ENCODE assay signal across 7 cellular contexts in genomic region chr5:113073629-113074034, GRCh38.
DNase-seq lines count a peak whose midpoint lies in the region; ATAC-seq and TF ChIP-seq lines count a peak whose summit lies in the region.
"Not testable (repeated sequence)": the region's sequence is repeated elsewhere in the genome, so short reads cannot be mapped to it uniquely, and the experiment has no call there.

No MANE protein-coding gene starts in this region.

- not testable (repeated sequence) for H3K27me3 ChIP-seq in H9 (ENCODE audit: insufficient read depth, low read length); WERI-Rb-1 (ENCODE audit: insufficient read depth, low read depth, severe bottlenecking)

- not testable (repeated sequence) for H4K91ac ChIP-seq in H9 (ENCODE audit: insufficient read length, low read depth, low read length)

- H2BK15ac ChIP-seq in H9 (ENCODE audit: low read depth, low read length): not testable (repeated sequence)

- H3K27me3 Mint-ChIP-seq in H9 (ENCODE audit: low read depth): peaks cover 46% of the 10 kb centered on the region
- H3K27me3 Mint-ChIP-seq in activated CD8-positive, alpha-beta T cell treated with anti-CD3 and anti-CD28 coated beads, Interleukin-2, amount 10 ng/mL, durations not matched to agents 7 days and 5 days (ENCODE audit: low read depth); activated T-cell treated with anti-CD3 and anti-CD28 coated beads, Interleukin-2, amount 50 U/mL, for 4 hours (ENCODE audit: low read depth); activated naive CD4-positive, alpha-beta T cell treated with anti-CD3 and anti-CD28 coated beads, Interleukin-2, amount 50 U/mL, for 24 hours: not testable (repeated sequence)

- H3K4me1 Mint-ChIP-seq in H9: peaks cover 37 to 47% of the 10 kb centered on the region in 2 experiments
- peaks cover 21% of the 10 kb centered on the region for H3K4me1 Mint-ChIP-seq in activated CD8-positive, alpha-beta T cell treated with anti-CD3 and anti-CD28 coated beads, Interleukin-2, amount 10 ng/mL, durations not matched to agents 7 days and 5 days (ENCODE audit: low read depth)
- peaks cover 19% of the 10 kb centered on the region for H3K4me1 Mint-ChIP-seq in activated T-cell treated with anti-CD3 and anti-CD28 coated beads, Interleukin-2, amount 50 U/mL, for 4 hours (ENCODE audit: low read depth)
- peaks cover 26% of the 10 kb centered on the region for H3K4me1 Mint-ChIP-seq in activated naive CD4-positive, alpha-beta T cell treated with anti-CD3 and anti-CD28 coated beads, Interleukin-2, amount 50 U/mL, for 24 hours

- peak; percentile 21; the same call in 1 of the 3 replicates for TF ChIP-seq CTCF in H9 (conservative IDR thresholded peaks at IDR 0.05)
- not testable (repeated sequence) for TF ChIP-seq CTCF in WERI-Rb-1 (IDR thresholded peaks at IDR 0.05; ENCODE audit: low read depth, low read length)

- H3K4ac ChIP-seq in H9 (ENCODE audit: low read depth, low read length): not testable (repeated sequence)

- H2AK5ac ChIP-seq in H9 (ENCODE audit: insufficient read length, low read length): not testable (repeated sequence)

- not testable (repeated sequence) for H3K27ac ChIP-seq in H9 (ENCODE audit: insufficient read length, low read depth, low read length)
- peak overlapping the region; percentile 52; the same call in 1 of the 2 replicates for H3K27ac ChIP-seq in WERI-Rb-1

- ATAC-seq in activated CD8-positive, alpha-beta T cell treated with anti-CD3 and anti-CD28 coated beads, Interleukin-2, amount 10 ng/mL, durations not matched to agents 7 days and 5 days; activated T-cell treated with anti-CD3 and anti-CD28 coated beads, Interleukin-2, amount 50 U/mL, for 4 hours; left lobe of liver: not testable (repeated sequence)

- not testable (repeated sequence) for H3K9ac ChIP-seq in H9 (ENCODE audit: extremely low read depth, insufficient read length, low read length)

- not testable (repeated sequence) for H3K79me1 ChIP-seq in H9 (ENCODE audit: insufficient read depth, low read depth, low read length, poor library complexity, severe bottlenecking)

- not testable (repeated sequence) for H3K4me3 ChIP-seq in WERI-Rb-1 (ENCODE audit: low read depth, low read length)

- not testable (repeated sequence) for H3K56ac ChIP-seq in H9 (ENCODE audit: insufficient read length, low read depth, low read length)

- peaks cover 93% of the 10 kb centered on the region for H3K36me3 ChIP-seq in WERI-Rb-1

- WGBS in H9 (ENCODE audit: extremely low coverage, insufficient read length, low lambda C conversion rate): no CpG with 5 or more reads among the region's 11 CpGs

- H4K8ac ChIP-seq in H9 (replicated peaks; ENCODE audit: insufficient read length, low read depth, low read length): not testable (repeated sequence)

- not testable (repeated sequence) for H2BK12ac ChIP-seq in H9 (ENCODE audit: insufficient read length, low read depth, low read length)

- not testable (repeated sequence) for H3K4me3 Mint-ChIP-seq in H9; activated CD8-positive, alpha-beta T cell treated with anti-CD3 and anti-CD28 coated beads, Interleukin-2, amount 10 ng/mL, durations not matched to agents 7 days and 5 days; activated T-cell treated with anti-CD3 and anti-CD28 coated beads, Interleukin-2, amount 50 U/mL, for 4 hours
- H3K4me3 Mint-ChIP-seq in activated naive CD4-positive, alpha-beta T cell treated with anti-CD3 and anti-CD28 coated beads, Interleukin-2, amount 50 U/mL, for 24 hours: peak overlapping the region; percentile 15

- H3K23ac ChIP-seq in H9 (ENCODE audit: insufficient read length, low read depth, low read length): not testable (repeated sequence)

- DNase-seq in H9 (peak; percentile 15), left lobe of liver (ENCODE audit: low spot score) (peak; percentile 29)
- DNase-seq in WERI-Rb-1: not testable (repeated sequence)
- DNase-seq in activated CD8-positive, alpha-beta T cell treated with anti-CD3 and anti-CD28 coated beads, Interleukin-2, amount 10 ng/mL, durations not matched to agents 7 days and 5 days: peak; percentile 63
- peak; percentile 14 for DNase-seq in activated T-cell treated with anti-CD3 and anti-CD28 coated beads, Interleukin-2, amount 50 U/mL, for 4 hours
- DNase-seq in stimulated activated CD4-positive, alpha-beta T cell treated with anti-CD3 and anti-CD28 coated beads, Interleukin-4, amount 100 ng/mL, for 24 hours: peak; percentile 9

- H2BK5ac ChIP-seq in H9 (ENCODE audit: insufficient read length, low read length): not testable (repeated sequence)

- peaks cover 7 to 20% of the 10 kb centered on the region in 2 experiments for H3K9me3 Mint-ChIP-seq in H9
- H3K9me3 Mint-ChIP-seq in activated CD8-positive, alpha-beta T cell treated with anti-CD3 and anti-CD28 coated beads, Interleukin-2, amount 10 ng/mL, durations not matched to agents 7 days and 5 days (ENCODE audit: insufficient read depth); activated T-cell treated with anti-CD3 and anti-CD28 coated beads, Interleukin-2, amount 50 U/mL, for 4 hours; activated naive CD4-positive, alpha-beta T cell treated with anti-CD3 and anti-CD28 coated beads, Interleukin-2, amount 50 U/mL, for 24 hours: not testable (repeated sequence)

- H3K18ac ChIP-seq in H9 (ENCODE audit: insufficient read length, low read depth, low read length): not testable (repeated sequence)

- H3K9me3 ChIP-seq in H9 (ENCODE audit: control insufficient read depth, low read depth, low read length); WERI-Rb-1 (ENCODE audit: severe bottlenecking): not testable (repeated sequence)

- not testable (repeated sequence) for H3T11ph ChIP-seq in H9 (ENCODE audit: low read length)

- H3K4me1 ChIP-seq in H9 (ENCODE audit: insufficient read depth, low read length): not testable (repeated sequence)

- not testable (repeated sequence) for H2AFZ ChIP-seq in H9 (ENCODE audit: low read length)

- CTCF ChIA-PET in activated CD8-positive, alpha-beta T cell treated with anti-CD3 and anti-CD28 coated beads, Interleukin-2, amount 10 ng/mL, durations not matched to agents 7 days and 5 days (lab: Charles Lee): interaction anchor here (0.6 to 3.4 kb wide), 14 partner anchors 9 to 451 kb away, joined by 3 to 24 read pairs (median 5); no protein-coding TSS in a partner anchor

- H2BK120ac ChIP-seq in H9 (ENCODE audit: low read depth, low read length, poor library complexity, severe bottlenecking): not testable (repeated sequence)

- H4K20me1 ChIP-seq in H9 (ENCODE audit: control insufficient read depth, insufficient read depth, insufficient read length): not testable (repeated sequence)

- H3K14ac ChIP-seq in H9 (ENCODE audit: insufficient read depth, low read length): not testable (repeated sequence)

- POLR2A ChIA-PET in activated CD8-positive, alpha-beta T cell treated with anti-CD3 and anti-CD28 coated beads, Interleukin-2, amount 10 ng/mL, durations not matched to agents 7 days and 5 days (lab: Charles Lee): interaction anchor here (1.0 kb wide), 1 partner anchor 48 kb away, joined by 3 read pairs; no protein-coding TSS in a partner anchor

- peaks cover 16 to 49% (median 36%) of the 10 kb centered on the region in 3 experiments for H3K36me3 Mint-ChIP-seq in H9 (ENCODE audit: insufficient read depth in 1 of 3, low read depth in 3 of 3)
- peaks cover 14% of the 10 kb centered on the region for H3K36me3 Mint-ChIP-seq in activated CD8-positive, alpha-beta T cell treated with anti-CD3 and anti-CD28 coated beads, Interleukin-2, amount 10 ng/mL, durations not matched to agents 7 days and 5 days (ENCODE audit: low read depth)
- not testable (repeated sequence) for H3K36me3 Mint-ChIP-seq in activated T-cell treated with anti-CD3 and anti-CD28 coated beads, Interleukin-2, amount 50 U/mL, for 4 hours (ENCODE audit: insufficient read depth); activated naive CD4-positive, alpha-beta T cell treated with anti-CD3 and anti-CD28 coated beads, Interleukin-2, amount 50 U/mL, for 24 hours

- H2BK20ac ChIP-seq in H9 (ENCODE audit: low read depth, low read length, poor library complexity, severe bottlenecking): not testable (repeated sequence)

- H3K4me2 ChIP-seq in H9 (ENCODE audit: insufficient read depth, insufficient read length, low read length): not testable (repeated sequence)

- not testable (repeated sequence) for H3K23me2 ChIP-seq in H9 (ENCODE audit: insufficient read length, low read depth, low read length, poor library complexity, severe bottlenecking)

- H4K5ac ChIP-seq in H9 (ENCODE audit: insufficient read length, low read depth, low read length): not testable (repeated sequence)

- H3K27ac Mint-ChIP-seq in H9; activated naive CD4-positive, alpha-beta T cell treated with anti-CD3 and anti-CD28 coated beads, Interleukin-2, amount 50 U/mL, for 24 hours: not testable (repeated sequence)
- peak overlapping the region; percentile 72 for H3K27ac Mint-ChIP-seq in activated CD8-positive, alpha-beta T cell treated with anti-CD3 and anti-CD28 coated beads, Interleukin-2, amount 10 ng/mL, durations not matched to agents 7 days and 5 days

- H3K79me2 ChIP-seq in H9 (ENCODE audit: insufficient read depth, low read length): not testable (repeated sequence)
